1 cellular context compared by ENCODE assay signal in the genomic region with DNA sequence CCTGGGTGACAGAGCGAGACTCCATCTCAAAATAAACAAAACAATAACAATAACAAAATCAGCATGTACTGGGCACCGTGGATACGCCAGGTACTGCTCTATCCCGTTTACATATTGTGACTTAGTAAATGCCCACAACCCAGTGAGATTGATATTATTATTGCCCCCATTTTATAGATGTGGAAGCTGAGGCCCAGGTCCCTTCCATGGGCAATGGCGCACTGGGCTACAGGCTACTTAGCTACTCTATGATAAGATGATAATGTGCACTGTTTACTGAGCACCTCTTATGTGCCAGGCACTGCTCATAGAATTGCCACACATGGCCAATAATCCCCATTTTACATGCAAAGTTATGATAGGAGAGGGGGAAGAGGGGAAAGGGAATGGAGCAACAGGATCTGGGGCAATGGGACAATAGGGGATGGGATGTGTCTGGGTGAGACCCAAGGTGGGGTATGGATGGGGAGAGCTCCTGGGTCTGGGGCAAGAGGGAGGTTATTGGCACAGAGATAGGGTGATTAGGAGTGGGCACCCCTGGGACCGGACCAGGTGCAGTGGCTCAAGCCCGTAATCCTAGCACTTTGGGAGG.
TF ChIP-seq lines count a peak whose summit lies in the region.

No MANE protein-coding gene starts in this region.

TF ChIP-seq in HepG2, 621 proteins besides CTCF, POLR2A, EP300 and RAD21:
- TF ChIP-seq ZNF629 (CRISPR knock-in tag; conservative IDR thresholded peaks at IDR 0.05) (peak; percentile 45), HMGXB3 (CRISPR knock-in tag; IDR thresholded peaks at IDR 0.05; ENCODE audit: borderline replicate concordance) (no peak), ZNF720 (CRISPR knock-in tag; IDR thresholded peaks at IDR 0.05) (no peak)
